7 cellular contexts compared by ENCODE assay signal in genomic region chr6:12861603-12862002, GRCh38.
"Had no signal": no experiment of that assay in that cellular context is flagged by ENCODE, and none has a peak within 500 bp of the region (broad histone marks: within the 10 kb centered on the region; RNA-seq: fewer than 3 reads in every experiment).

No MANE protein-coding gene starts in this region.

- H3K4me1 ChIP-seq: HAP-1 had no signal

- H3K9me3 ChIP-seq: HAP-1 had no signal

- H3K36me3 ChIP-seq: HAP-1 had no signal

- FAIRE-seq: HTR-8/SVneo had no signal

- DNase-seq: GM23248, GOT3, H7, KBM-7 had no signal

- ATAC-seq: HCT116 had no signal

- H3K27ac ChIP-seq: GM23248 had no signal

- H3K9ac ChIP-seq: GM23248 had no signal

- H2AFZ ChIP-seq: GM23248 had no signal

- H3K4me3 ChIP-seq: GM23248, HAP-1 had no signal
